In the genomic region with DNA sequence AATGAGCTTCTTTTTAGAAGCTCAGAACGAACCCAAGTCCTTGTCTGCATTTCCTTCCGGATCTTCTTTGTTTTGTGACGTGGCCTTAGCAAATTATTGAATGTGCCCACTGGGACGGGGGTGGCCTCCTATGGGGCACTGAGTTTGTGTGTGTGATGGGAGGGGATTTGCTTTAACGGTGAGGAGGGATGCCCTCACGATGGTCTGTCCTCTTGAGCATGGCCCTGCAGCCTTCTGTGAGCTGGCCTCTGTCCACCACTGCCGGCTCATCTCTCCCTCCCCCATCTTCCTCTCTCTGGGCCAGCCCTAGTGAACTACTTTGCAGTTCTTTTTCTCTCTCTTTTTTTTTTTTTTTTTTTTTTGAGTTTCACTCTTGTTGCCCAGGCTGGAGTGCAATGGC, we compare ENCODE assay signal across 3 cellular contexts.
TF ChIP-seq lines count a peak whose summit lies in the region.

No MANE protein-coding gene starts in this region.

TF ChIP-seq in IMR-90, 13 proteins besides CTCF, POLR2A, EP300 and RAD21:
- TF ChIP-seq RCOR1 (IDR thresholded peaks at IDR 0.05; ENCODE audit: insufficient replicate concordance, low read length) = no peak
- TF ChIP-seq, protein P1, sequence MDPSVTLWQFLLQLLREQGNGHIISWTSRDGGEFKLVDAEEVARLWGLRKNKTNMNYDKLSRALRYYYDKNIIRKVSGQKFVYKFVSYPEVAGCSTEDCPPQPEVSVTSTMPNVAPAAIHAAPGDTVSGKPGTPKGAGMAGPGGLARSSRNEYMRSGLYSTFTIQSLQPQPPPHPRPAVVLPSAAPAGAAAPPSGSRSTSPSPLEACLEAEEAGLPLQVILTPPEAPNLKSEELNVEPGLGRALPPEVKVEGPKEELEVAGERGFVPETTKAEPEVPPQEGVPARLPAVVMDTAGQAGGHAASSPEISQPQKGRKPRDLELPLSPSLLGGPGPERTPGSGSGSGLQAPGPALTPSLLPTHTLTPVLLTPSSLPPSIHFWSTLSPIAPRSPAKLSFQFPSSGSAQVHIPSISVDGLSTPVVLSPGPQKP (IDR thresholded peaks at IDR 0.05; ENCODE audit: borderline replicate concordance, low read depth, low read length) = no peak
- TF ChIP-seq, protein P2, sequence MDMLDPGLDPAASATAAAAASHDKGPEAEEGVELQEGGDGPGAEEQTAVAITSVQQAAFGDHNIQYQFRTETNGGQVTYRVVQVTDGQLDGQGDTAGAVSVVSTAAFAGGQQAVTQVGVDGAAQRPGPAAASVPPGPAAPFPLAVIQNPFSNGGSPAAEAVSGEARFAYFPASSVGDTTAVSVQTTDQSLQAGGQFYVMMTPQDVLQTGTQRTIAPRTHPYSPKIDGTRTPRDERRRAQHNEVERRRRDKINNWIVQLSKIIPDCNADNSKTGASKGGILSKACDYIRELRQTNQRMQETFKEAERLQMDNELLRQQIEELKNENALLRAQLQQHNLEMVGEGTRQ (IDR thresholded peaks at IDR 0.05; ENCODE audit: low read depth, low read length) = no peak
- TF ChIP-seq MXI1 (IDR thresholded peaks at IDR 0.05; ENCODE audit: borderline replicate concordance, low read depth, low read length) = no peak

TF ChIP-seq in H1, 55 proteins besides CTCF, POLR2A, EP300 and RAD21:
- TF ChIP-seq JUN (IDR thresholded peaks at IDR 0.05; ENCODE audit: low read depth, low read length) = no peak
- TF ChIP-seq CBX8 (IDR thresholded peaks at IDR 0.05; ENCODE audit: borderline replicate concordance, low read depth, low read length) = no peak
- no peak for TF ChIP-seq BACH1 (IDR thresholded peaks at IDR 0.05; ENCODE audit: low read length)
- TF ChIP-seq TEAD4 (IDR thresholded peaks at IDR 0.05; ENCODE audit: low read depth, low read length) = no peak
- no peak for TF ChIP-seq RFX5 (IDR thresholded peaks at IDR 0.05; ENCODE audit: borderline replicate concordance, low read depth, low read length)

TF ChIP-seq in liver, 16 proteins besides CTCF, POLR2A, EP300 and RAD21:
- TF ChIP-seq FOXA1 (IDR thresholded peaks at IDR 0.05) = no peak
- peak in 1 of 2 donors; percentile 26 for TF ChIP-seq RXRA (IDR thresholded peaks at IDR 0.05)
- TF ChIP-seq NR2F2 (IDR thresholded peaks at IDR 0.05) = peak; percentile 20
- TF ChIP-seq SP1 (IDR thresholded peaks at IDR 0.05) = peak; percentile 9
TF ChIP-seq in liver: peak in this region for 3.
